Comparison of ENCODE assay signal across 9 cellular contexts in the genomic region with DNA sequence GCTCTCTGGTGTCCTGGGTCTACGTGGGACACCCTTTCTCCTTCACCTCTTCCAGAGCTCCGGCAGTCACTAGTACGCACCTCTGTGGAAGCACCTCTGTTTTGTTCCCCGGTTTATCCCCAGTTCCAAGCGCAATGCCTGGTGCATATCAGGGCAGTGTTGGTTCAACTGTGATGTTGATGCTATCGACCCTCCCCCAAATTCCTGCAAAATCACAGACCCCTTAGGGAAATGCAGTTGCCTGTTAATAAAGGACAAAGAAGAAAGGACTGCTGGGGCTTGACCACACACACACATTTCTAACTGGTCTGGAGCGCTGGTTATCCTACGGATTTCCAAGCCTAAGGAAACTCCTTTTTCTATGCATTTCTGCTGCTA. TPM values are rescaled to one million over a fixed set of nuclear protein-coding genes. Genes with fewer than 3 reads are reported as not detected.
DNase-seq lines count a peak whose midpoint lies in the region; TF ChIP-seq lines count a peak whose summit lies in the region.
"Had no signal": no experiment of that assay in that cellular context is flagged by ENCODE, and none has a peak within 500 bp of the region (broad histone marks: within the 10 kb centered on the region; RNA-seq: fewer than 3 reads in every experiment).

No MANE protein-coding gene starts in this region.

- no peaks in the 10 kb centered on the region for H3K9me3 Mint-ChIP-seq in activated naive CD4-positive, alpha-beta T cell treated with anti-CD3 and anti-CD28 coated beads for 36 hours
- peaks cover 0 to 2% (median under 1%) of the 10 kb centered on the region in 6 donors for H3K9me3 Mint-ChIP-seq in immature natural killer cell

- no peak overlapping the region for H3K27ac Mint-ChIP-seq in activated naive CD4-positive, alpha-beta T cell treated with anti-CD3 and anti-CD28 coated beads for 36 hours
- no peak overlapping the region for H3K27ac Mint-ChIP-seq in immature natural killer cell

- no peaks in the 10 kb centered on the region for H3K36me3 Mint-ChIP-seq in activated naive CD4-positive, alpha-beta T cell treated with anti-CD3 and anti-CD28 coated beads for 36 hours (ENCODE audit: low read depth)
- peaks cover 0 to 2% (median 0%) of the 10 kb centered on the region in 3 donors for H3K36me3 Mint-ChIP-seq in immature natural killer cell

- peak overlapping the region; percentile 56 for H3K4me3 Mint-ChIP-seq in activated naive CD4-positive, alpha-beta T cell treated with anti-CD3 and anti-CD28 coated beads for 36 hours
- peak overlapping the region in 3 of 5 donors; percentile 8 to 60 (median 46) for H3K4me3 Mint-ChIP-seq in immature natural killer cell

- H3K9me3 ChIP-seq in adipocyte (ENCODE audit: control insufficient read depth, low read length) (peaks cover 3% of the 10 kb centered on the region), subcutaneous abdominal adipose tissue (ENCODE audit: control insufficient read depth in 5 of 5, low read length in 5 of 5) (no peaks in the 10 kb centered on the region)

- H3K27me3 ChIP-seq in adipocyte (replicated peaks; ENCODE audit: control insufficient read depth, insufficient read depth, low read length) (peaks cover 39% of the 10 kb centered on the region), subcutaneous abdominal adipose tissue (ENCODE audit: control insufficient read depth in 5 of 5, insufficient read depth in 4 of 5, low read length in 5 of 5) (peaks cover 19 to 28% (median 27%) of the 10 kb centered on the region in 5 donors)

- CTCF ChIA-PET in activated naive CD4-positive, alpha-beta T cell treated with anti-CD3 and anti-CD28 coated beads for 36 hours (lab: Charles Lee) = interaction anchor here (0.7 kb wide), 1 partner anchor 92 kb away, joined by 3 read pairs; no protein-coding TSS in a partner anchor

- no peak overlapping the region for H3K9ac ChIP-seq in adipocyte (ENCODE audit: low read length)
- no peak overlapping the region for H3K9ac ChIP-seq in subcutaneous abdominal adipose tissue (ENCODE audit: low read length in 5 of 5)

- H3K4me3 ChIP-seq in adipocyte (ENCODE audit: low read length) (peak overlapping the region; percentile 44), subcutaneous abdominal adipose tissue (ENCODE audit: low read depth in 1 of 5, low read length in 5 of 5) (peak overlapping the region; percentile 36 to 59 (median 50))

- intact Hi-C loops in activated naive CD4-positive, alpha-beta T cell treated with anti-CD3 and anti-CD28 coated beads for 36 hours (cut with micrococcal nuclease) = loop anchor here (1.0 to 5.0 kb wide), 4 partner anchors 89 to 290 kb away; partner anchors contain the start of genes CLOCK and SRD5A3

- no peak overlapping the region for H3K27ac ChIP-seq in subcutaneous abdominal adipose tissue (ENCODE audit: low read depth, low read length)

- peaks cover 15% of the 10 kb centered on the region for H3K4me1 Mint-ChIP-seq in activated naive CD4-positive, alpha-beta T cell treated with anti-CD3 and anti-CD28 coated beads for 36 hours (ENCODE audit: low read depth)
- H3K4me1 Mint-ChIP-seq in immature natural killer cell = peaks cover 6% of the 10 kb centered on the region in 2 donors

- no peaks in the 10 kb centered on the region for H3K36me3 ChIP-seq in adipocyte (ENCODE audit: control insufficient read depth, insufficient read depth, low read length, severe bottlenecking)
- no peaks in the 10 kb centered on the region for H3K36me3 ChIP-seq in subcutaneous abdominal adipose tissue (ENCODE audit: control insufficient read depth in 5 of 5, insufficient read depth in 5 of 5, low read length in 5 of 5)

- TF ChIP-seq CTCF in GM20000 (IDR thresholded peaks at IDR 0.05; ENCODE audit: extremely low read depth, missing control alignments) = no peak

- DNase-seq in activated naive CD4-positive, alpha-beta T cell treated with anti-CD3 and anti-CD28 coated beads for 36 hours = no peak
- DNase-seq in activated naive CD4-positive, alpha-beta T cell treated with anti-CD3 and anti-CD28 coated beads, Interleukin-2, amount 50 U/mL, for 16 hours = no peak
- DNase-seq in adipocyte (ENCODE audit: low read depth) (no peak), immature natural killer cell (no peak), NCI-H1930 (lab: John Stamatoyannopoulos, UW) (no peak), GM20000 (ENCODE audit: low spot score) (no peak)
- no peak for DNase-seq in central memory CD4-positive, alpha-beta T cell

- H3K27me3 Mint-ChIP-seq in activated naive CD4-positive, alpha-beta T cell treated with anti-CD3 and anti-CD28 coated beads for 36 hours (ENCODE audit: low read depth) = peaks cover 46% of the 10 kb centered on the region
- H3K27me3 Mint-ChIP-seq in immature natural killer cell (ENCODE audit: low read depth in 3 of 3) = peaks cover 16 to 28% (median 28%) of the 10 kb centered on the region in 3 donors

- H3K4me1 ChIP-seq in adipocyte (ENCODE audit: control insufficient read depth, insufficient read depth, low read length) (peaks cover 4% of the 10 kb centered on the region), subcutaneous abdominal adipose tissue (ENCODE audit: control insufficient read depth in 5 of 5, insufficient read depth in 5 of 5, low read length in 5 of 5) (peaks cover 0 to 22% (median 18%) of the 10 kb centered on the region in 5 donors)

RNA-seq across cellular contexts. Expression of gene NMU, which starts 0.5 kb away (rescaled TPM):
- not detected for total RNA-seq in activated naive CD4-positive, alpha-beta T cell treated with anti-CD3 and anti-CD28 coated beads for 36 hours
- polyA plus RNA-seq in immature natural killer cell = not detected

RNA-seq across cellular contexts. Expression of gene PDCL2, which starts 44.6 kb away (rescaled TPM):
- not detected for total RNA-seq in activated naive CD4-positive, alpha-beta T cell treated with anti-CD3 and anti-CD28 coated beads for 36 hours
- polyA plus RNA-seq in immature natural killer cell = not detected
- total RNA-seq: M059J had no signal
